18 cellular contexts compared by ENCODE assay signal in the genomic region with DNA sequence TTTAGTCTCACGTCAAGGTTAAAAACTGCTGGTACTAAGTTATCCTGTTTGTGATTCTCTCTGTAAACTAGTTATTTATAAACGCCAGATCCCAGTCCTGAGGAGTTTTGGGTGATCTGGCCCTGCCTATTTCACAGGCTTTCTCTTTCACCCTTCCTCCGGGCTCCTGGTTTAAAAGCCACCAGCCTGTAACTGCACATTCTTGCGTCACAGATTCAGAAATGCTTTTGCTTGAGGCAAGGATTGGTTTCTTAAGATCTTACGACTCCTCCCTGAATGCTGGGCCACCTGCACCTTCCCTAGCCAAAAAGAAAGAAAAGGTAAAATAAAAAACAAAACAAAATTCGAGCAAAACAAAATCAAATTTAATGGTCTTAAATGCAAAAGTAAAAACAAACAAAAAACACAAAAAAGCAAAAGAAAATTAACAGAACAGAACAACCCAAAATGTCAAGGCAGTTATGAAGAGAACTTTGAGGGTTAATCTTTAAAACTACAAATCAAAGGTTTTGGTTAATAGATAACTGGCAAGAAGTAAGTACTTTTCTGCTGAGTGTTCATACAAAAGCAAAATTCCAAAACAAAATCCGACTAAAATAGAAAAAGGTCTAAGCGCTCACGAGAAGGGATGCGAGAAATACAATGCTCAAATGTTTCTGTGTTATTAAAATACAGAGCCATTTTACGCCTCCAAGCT. TPM values are rescaled to one million over a fixed set of nuclear protein-coding genes. Genes with fewer than 3 reads are reported as not detected.
DNase-seq lines count a peak whose midpoint lies in the region; ATAC-seq and TF ChIP-seq lines count a peak whose summit lies in the region.
"Had no signal": no experiment of that assay in that cellular context is flagged by ENCODE, and none has a peak within 500 bp of the region (broad histone marks: within the 10 kb centered on the region; RNA-seq: fewer than 3 reads in every experiment).

No MANE protein-coding gene starts in this region.

- TF ChIP-seq CTCF in GM23338 (conservative IDR thresholded peaks at IDR 0.05; ENCODE audit: low read depth in 2 of 2): no peak
- no peak for TF ChIP-seq CTCF in neutrophil (IDR thresholded peaks at IDR 0.05)

- H3F3A ChIP-seq in GM23338 (replicated peaks; ENCODE audit: low read depth): peaks cover 38% of the 10 kb centered on the region

- no peaks in the 10 kb centered on the region for H3K4me1 ChIP-seq in GM23338 (ENCODE audit: insufficient read depth)
- peaks cover 5% of the 10 kb centered on the region in 2 experiments for H3K4me1 ChIP-seq in neutrophil (ENCODE audit: control insufficient read depth in 1 of 2, insufficient read depth in 1 of 2, low read depth in 1 of 2, low read length in 1 of 2)
- no peaks in the 10 kb centered on the region for H3K4me1 ChIP-seq in aorta (ENCODE audit: control insufficient read depth in 1 of 2, insufficient read depth in 2 of 2, low read length in 2 of 2)
- H3K4me1 ChIP-seq: BE2C, SJSA1 had no signal

- DNase-seq in GM23338 (ENCODE audit: low spot score) (no peak), kidney tubule cell (ENCODE audit: low spot score) (peak; percentile 53), aorta (no peak)
- DNase-seq in activated T-helper 1 cell treated with anti-CD3 and anti-CD28 coated beads, Interleukin-12 subunit alpha, Interleukin-12 subunit beta, Interleukin-2, Interleukin-4 antibody, amounts not matched to agents 30 ng/mL and 10 ng/mL and 1 ng/mL, durations not matched to agents 14 hours and 24 hours and 36 hours (ENCODE audit: low spot score): no peak
- no peak for DNase-seq in activated CD4-positive, alpha-beta T cell treated with anti-CD3 and anti-CD28 coated beads for 1 hour
- DNase-seq: BE2C; CD4-positive, alpha-beta memory T cell; DND-41; GF-D8; GOT3; KG1; NCI-H1417; NCI-H2029; NCI-H510A had no signal

- peaks cover 12% of the 10 kb centered on the region for H3K27me3 Mint-ChIP-seq in GM23338 (ENCODE audit: insufficient read depth, low read depth, poor library complexity)
- H3K27me3 Mint-ChIP-seq in activated T-helper 1 cell treated with anti-CD3 and anti-CD28 coated beads, Interleukin-12 subunit alpha, Interleukin-12 subunit beta, Interleukin-2, Interleukin-4 antibody, amounts not matched to agents 30 ng/mL and 10 ng/mL and 1 ng/mL, durations not matched to agents 14 hours and 24 hours and 36 hours (ENCODE audit: insufficient read depth): no peaks in the 10 kb centered on the region
- H3K27me3 Mint-ChIP-seq: CD4-positive, alpha-beta memory T cell had no signal

- H3K9me3 Mint-ChIP-seq in GM23338: no peaks in the 10 kb centered on the region
- no peaks in the 10 kb centered on the region for H3K9me3 Mint-ChIP-seq in activated T-helper 1 cell treated with anti-CD3 and anti-CD28 coated beads, Interleukin-12 subunit alpha, Interleukin-12 subunit beta, Interleukin-2, Interleukin-4 antibody, amounts not matched to agents 30 ng/mL and 10 ng/mL and 1 ng/mL, durations not matched to agents 14 hours and 24 hours and 36 hours
- H3K9me3 Mint-ChIP-seq: CD4-positive, alpha-beta memory T cell had no signal

- peaks cover 31% of the 10 kb centered on the region; the same call in 1 of the 2 replicates for H4K20me1 ChIP-seq in GM23338 (replicated peaks; ENCODE audit: insufficient read depth)

- H3K4me3 ChIP-seq in GM23338 (no peak overlapping the region), neutrophil (ENCODE audit: low read depth in 1 of 2, low read length in 1 of 2) (no peak overlapping the region), aorta (ENCODE audit: low read length in 2 of 2) (no peak overlapping the region)
- H3K4me3 ChIP-seq: SJSA1 had no signal

- no peak overlapping the region for H3K4me2 ChIP-seq in GM23338

- no peak overlapping the region for H3K27ac Mint-ChIP-seq in GM23338
- H3K27ac Mint-ChIP-seq in activated T-helper 1 cell treated with anti-CD3 and anti-CD28 coated beads, Interleukin-12 subunit alpha, Interleukin-12 subunit beta, Interleukin-2, Interleukin-4 antibody, amounts not matched to agents 30 ng/mL and 10 ng/mL and 1 ng/mL, durations not matched to agents 14 hours and 24 hours and 36 hours: peak overlapping the region; percentile 4
- H3K27ac Mint-ChIP-seq: CD4-positive, alpha-beta memory T cell had no signal

- no peaks in the 10 kb centered on the region; the same call in 1 of the 2 replicates for H3K79me2 ChIP-seq in GM23338 (replicated peaks; ENCODE audit: insufficient read depth)

- 0 out of 2 replicates have a peak overlapping the region, but pooled peaks have one; percentile 8 for H3K27ac ChIP-seq in GM23338 (ENCODE audit: low read depth)
- H3K27ac ChIP-seq in neutrophil: peak overlapping the region; percentile 23
- H3K27ac ChIP-seq in aorta (ENCODE audit: low read depth in 1 of 2, low read length in 2 of 2): no peak overlapping the region
- H3K27ac ChIP-seq: SJSA1 had no signal

- intact Hi-C loops in activated T-helper 1 cell treated with anti-CD3 and anti-CD28 coated beads, Interleukin-12 subunit alpha, Interleukin-12 subunit beta, Interleukin-2, Interleukin-4 antibody, amounts not matched to agents 30 ng/mL and 10 ng/mL and 1 ng/mL, durations not matched to agents 14 hours and 24 hours and 36 hours (cut with micrococcal nuclease): no loop called here
- intact Hi-C loops in aorta (cut with DNase I): no loop called here

- H3K27me3 ChIP-seq in GM23338 (ENCODE audit: insufficient read depth) (no peaks in the 10 kb centered on the region), neutrophil (no peaks in the 10 kb centered on the region), aorta (ENCODE audit: control insufficient read depth in 1 of 2, insufficient read depth in 2 of 2, low read length in 1 of 2) (no peaks in the 10 kb centered on the region)
- H3K27me3 ChIP-seq: BE2C, SJSA1 had no signal

- ATAC-seq in GM23338: no peak
- no peak for ATAC-seq in aorta (ENCODE audit: low FRiP score)
- no peak for ATAC-seq in GM18870 (IDR thresholded peaks at IDR 0.05; ENCODE audit: unreplicated experiment)
- no peak for ATAC-seq in GM18519 (IDR thresholded peaks at IDR 0.05; ENCODE audit: low FRiP score, unreplicated experiment)

- no peaks in the 10 kb centered on the region for H3K9me3 ChIP-seq in neutrophil
- no peaks in the 10 kb centered on the region for H3K9me3 ChIP-seq in aorta (ENCODE audit: control insufficient read depth, low read length)
- H3K9me3 ChIP-seq: BE2C, SJSA1 had no signal

- no peak overlapping the region; the same call in 2 of the 3 replicates for H3K4me3 Mint-ChIP-seq in GM23338
- no peak overlapping the region for H3K4me3 Mint-ChIP-seq in activated T-helper 1 cell treated with anti-CD3 and anti-CD28 coated beads, Interleukin-12 subunit alpha, Interleukin-12 subunit beta, Interleukin-2, Interleukin-4 antibody, amounts not matched to agents 30 ng/mL and 10 ng/mL and 1 ng/mL, durations not matched to agents 14 hours and 24 hours and 36 hours
- H3K4me3 Mint-ChIP-seq: CD4-positive, alpha-beta memory T cell had no signal

- H3K4me1 Mint-ChIP-seq in GM23338: peaks cover 8% of the 10 kb centered on the region; the same call in 2 of the 3 replicates
- peaks cover 4% of the 10 kb centered on the region for H3K4me1 Mint-ChIP-seq in activated T-helper 1 cell treated with anti-CD3 and anti-CD28 coated beads, Interleukin-12 subunit alpha, Interleukin-12 subunit beta, Interleukin-2, Interleukin-4 antibody, amounts not matched to agents 30 ng/mL and 10 ng/mL and 1 ng/mL, durations not matched to agents 14 hours and 24 hours and 36 hours (ENCODE audit: low read depth)

- no peak overlapping the region for H2AFZ ChIP-seq in GM23338

- H3K9me2 ChIP-seq in GM23338 (ENCODE audit: insufficient read depth): no peaks in the 10 kb centered on the region

- 85 to 86% methylated on average over 11 of the region's 11 CpGs for WGBS in aorta, 2 donors

- H3K36me3 ChIP-seq in GM23338 (ENCODE audit: insufficient read depth) (peaks cover 31% of the 10 kb centered on the region), neutrophil (peaks cover 65% of the 10 kb centered on the region), aorta (ENCODE audit: control insufficient read depth in 1 of 2, insufficient read depth in 2 of 2, low read length in 1 of 2) (peaks cover 0 to 3% of the 10 kb centered on the region in 2 donors)

- peaks cover 52% of the 10 kb centered on the region for H3K36me3 Mint-ChIP-seq in GM23338 (ENCODE audit: low read depth)
- H3K36me3 Mint-ChIP-seq in activated T-helper 1 cell treated with anti-CD3 and anti-CD28 coated beads, Interleukin-12 subunit alpha, Interleukin-12 subunit beta, Interleukin-2, Interleukin-4 antibody, amounts not matched to agents 30 ng/mL and 10 ng/mL and 1 ng/mL, durations not matched to agents 14 hours and 24 hours and 36 hours (ENCODE audit: low read depth): peaks cover 19% of the 10 kb centered on the region

RNA-seq across cellular contexts. Expression of gene TIMM44, which starts 18.6 kb away (rescaled TPM):
- total RNA-seq in GM23338 (2014; rRNA removed; shearing (Covaris generic)): 121 and 125 TPM in 2 replicates
- polyA plus RNA-seq in GM23338 (2016; fragmentation: Nextera tagmentation; extraction: Ambion mirVana) (128 and 131 TPM in 2 replicates), aorta (100 to 1,000 TPM in 1 of 2 donors, 10 to 100 TPM in 1; 26.4 to 126 TPM)
- 114 and 120 TPM in 2 replicates for total RNA-seq in activated T-helper 1 cell treated with anti-CD3 and anti-CD28 coated beads, Interleukin-12 subunit alpha, Interleukin-12 subunit beta, Interleukin-2, Interleukin-4 antibody, amounts not matched to agents 30 ng/mL and 10 ng/mL and 1 ng/mL, durations not matched to agents 14 hours and 24 hours and 36 hours
- 10 to 100 TPM; 44.5 to 53.5 TPM for total RNA-seq in aorta

RNA-seq across cellular contexts. Expression of gene CTXN1, which starts 36.1 kb away (rescaled TPM):
- total RNA-seq in GM23338 (2014; rRNA removed; shearing (Covaris generic)): 52.4 and 53.1 TPM in 2 replicates
- 22.3 and 22.5 TPM in 2 replicates for polyA plus RNA-seq in GM23338 (2016; fragmentation: Nextera tagmentation; extraction: Ambion mirVana)
- total RNA-seq in activated T-helper 1 cell treated with anti-CD3 and anti-CD28 coated beads, Interleukin-12 subunit alpha, Interleukin-12 subunit beta, Interleukin-2, Interleukin-4 antibody, amounts not matched to agents 30 ng/mL and 10 ng/mL and 1 ng/mL, durations not matched to agents 14 hours and 24 hours and 36 hours: 1.9 and 2.6 TPM in 2 replicates
- 1 to 10 TPM; 1.9 to 2.5 TPM for total RNA-seq in aorta
- under 1 TPM in 1 of 2 donors, not detected in 1; 0.51 TPM for polyA plus RNA-seq in aorta
- total RNA-seq: CD4-positive, alpha-beta memory T cell; SJSA1 had no signal
- polyA plus RNA-seq: CD4-positive, alpha-beta memory T cell had no signal

RNA-seq across cellular contexts. Expression of gene SNAPC2, which starts 41.9 kb away (rescaled TPM):
- 17.2 and 25.1 TPM in 2 replicates for total RNA-seq in GM23338 (2014; rRNA removed; shearing (Covaris generic))
- polyA plus RNA-seq in GM23338 (2016; fragmentation: Nextera tagmentation; extraction: Ambion mirVana) (16.4 and 17.1 TPM in 2 replicates), aorta (10 to 100 TPM; 12.0 to 22.6 TPM)
- 21.3 and 22.4 TPM in 2 replicates for total RNA-seq in activated T-helper 1 cell treated with anti-CD3 and anti-CD28 coated beads, Interleukin-12 subunit alpha, Interleukin-12 subunit beta, Interleukin-2, Interleukin-4 antibody, amounts not matched to agents 30 ng/mL and 10 ng/mL and 1 ng/mL, durations not matched to agents 14 hours and 24 hours and 36 hours
- 10 to 100 TPM; 20.0 to 26.6 TPM for total RNA-seq in aorta

RNA-seq across cellular contexts. Expression of gene ELAVL1, which starts 43.4 kb away (rescaled TPM):
- 118 and 143 TPM in 2 replicates for total RNA-seq in GM23338 (2014; rRNA removed; shearing (Covaris generic))
- polyA plus RNA-seq in GM23338 (2016; fragmentation: Nextera tagmentation; extraction: Ambion mirVana) (74.1 and 81.6 TPM in 2 replicates), aorta (10 to 100 TPM in 1 of 2 donors, 1 to 10 TPM in 1; 8.1 to 24.2 TPM)
- 182 and 186 TPM in 2 replicates for total RNA-seq in activated T-helper 1 cell treated with anti-CD3 and anti-CD28 coated beads, Interleukin-12 subunit alpha, Interleukin-12 subunit beta, Interleukin-2, Interleukin-4 antibody, amounts not matched to agents 30 ng/mL and 10 ng/mL and 1 ng/mL, durations not matched to agents 14 hours and 24 hours and 36 hours
- total RNA-seq in aorta: 10 to 100 TPM; 48.5 to 48.9 TPM

RNA-seq across cellular contexts. Expression of gene TGFBR3L, which starts 47.4 kb away (rescaled TPM):
- total RNA-seq in GM23338 (2014; rRNA removed; shearing (Covaris generic)): 1.7 and 5.6 TPM in 2 replicates
- 6.2 and 7.0 TPM in 2 replicates for polyA plus RNA-seq in GM23338 (2016; fragmentation: Nextera tagmentation; extraction: Ambion mirVana)
- 6.9 and 7.5 TPM in 2 replicates for total RNA-seq in activated T-helper 1 cell treated with anti-CD3 and anti-CD28 coated beads, Interleukin-12 subunit alpha, Interleukin-12 subunit beta, Interleukin-2, Interleukin-4 antibody, amounts not matched to agents 30 ng/mL and 10 ng/mL and 1 ng/mL, durations not matched to agents 14 hours and 24 hours and 36 hours
- under 1 TPM in 1 of 2 donors, not detected in 1; 0.84 TPM for total RNA-seq in aorta
- 1 to 10 TPM in 1 of 2 donors, not detected in 1; 1.5 TPM for polyA plus RNA-seq in aorta
- total RNA-seq: SJSA1 had no signal
- polyA plus RNA-seq: CD4-positive, alpha-beta memory T cell had no signal

Comparison
In these comparisons a context has a peak if more than half of its experiments do, and no peak if none do; other contexts are left out.
1. H3K27ac ChIP-seq: peak in GM23338 (single experiment) and neutrophil (single experiment); none in aorta (0 of 2).
2. RNA of gene CTXN1, which starts 36.1 kb away (total RNA-seq): 52.4 to 53.1 TPM in GM23338; 1.9 to 2.6 TPM in activated T-helper 1 cell treated with anti-CD3 and anti-CD28 coated beads, Interleukin-12 subunit alpha, Interleukin-12 subunit beta, Interleukin-2, Interleukin-4 antibody, amounts not matched to agents 30 ng/mL and 10 ng/mL and 1 ng/mL, durations not matched to agents 14 hours and 24 hours and 36 hours and 1.9 to 2.5 TPM in aorta; every median in the first group is over 10 times any median in the second.